ENCODE assay signal across 7 cellular contexts in the genomic region with DNA sequence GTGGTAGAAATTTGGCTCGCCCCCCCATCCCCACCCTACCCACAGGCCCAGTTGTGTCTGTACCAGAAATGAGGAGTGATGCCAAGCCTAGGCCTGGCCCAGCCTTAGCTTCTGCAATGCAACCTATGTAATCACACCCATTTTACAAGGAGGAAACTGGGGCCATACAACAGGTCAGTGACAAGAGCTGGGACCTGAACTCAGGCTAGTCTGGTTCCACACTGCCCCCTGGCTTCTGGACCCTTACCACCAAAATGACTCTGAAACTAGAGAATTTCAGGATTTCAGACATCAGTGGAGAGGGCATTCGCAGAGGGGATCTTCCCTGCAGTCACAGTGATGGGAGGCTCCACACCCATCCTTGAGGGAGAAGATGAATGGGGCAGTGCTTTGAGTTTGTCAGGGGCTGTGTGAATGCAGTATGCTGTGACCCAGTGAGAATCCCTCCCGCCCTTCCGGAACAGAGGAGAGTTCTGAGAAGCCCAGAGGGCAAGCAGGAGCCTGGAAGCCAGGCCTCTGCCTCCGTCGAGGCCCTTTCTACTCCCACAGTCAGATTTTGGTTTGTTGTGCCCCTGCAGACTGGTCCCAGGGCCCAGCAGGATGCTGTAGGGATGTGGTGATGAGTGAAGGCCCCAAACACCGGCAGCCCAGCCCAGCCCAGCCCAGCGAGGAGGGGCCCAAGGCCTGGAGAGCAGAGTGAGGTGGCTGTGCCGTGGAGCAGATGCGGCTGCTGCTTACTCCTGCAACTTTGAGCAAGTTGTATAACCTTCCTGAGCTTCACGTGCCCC. TPM values are rescaled to one million over a fixed set of nuclear protein-coding genes. Genes with fewer than 3 reads are reported as not detected.
DNase-seq lines count a peak whose midpoint lies in the region; ATAC-seq and TF ChIP-seq lines count a peak whose summit lies in the region.

No MANE protein-coding gene starts in this region.

- no peaks in the 10 kb centered on the region for H3K9me3 ChIP-seq in PC-3 (ENCODE audit: low read length)
- H3K9me3 ChIP-seq in esophagus squamous epithelium, result no peaks in the 10 kb centered on the region

- WGBS in esophagus squamous epithelium, 2 donors, result 49 to 80% methylated on average over 5 to 7 of the region's 11 CpGs

- no peak for TF ChIP-seq POLR2A in esophagus squamous epithelium (IDR thresholded peaks at IDR 0.05)

- H3K36me3 ChIP-seq in PC-3 (ENCODE audit: low read depth, low read length) (peaks cover 15% of the 10 kb centered on the region), esophagus squamous epithelium (peaks cover 17 to 25% (median 17%) of the 10 kb centered on the region in 3 donors)

- no peak overlapping the region for H3K9ac ChIP-seq in PC-3 (ENCODE audit: low read length)

- H3K9me2 ChIP-seq in PC-3 (replicated peaks; ENCODE audit: low read length), result no peaks in the 10 kb centered on the region

- H3K4me3 ChIP-seq in GM12875 (ENCODE audit: low read depth, low read length), result no peak overlapping the region
- no peak overlapping the region for H3K4me3 ChIP-seq in PC-3 (ENCODE audit: low read length)
- no peak overlapping the region for H3K4me3 ChIP-seq in esophagus squamous epithelium

- DNase-seq in PC-3 (peak; percentile 12), esophagus squamous epithelium (lab: John Stamatoyannopoulos, UW) (no peak), posterior vena cava (ENCODE audit: low spot score) (peak; percentile 53), NCI-H526 treated with DMSO at 0.1 percent for 48 hours (lab: John Stamatoyannopoulos, UW) (no peak), mucosa of gallbladder (ENCODE audit: low spot score) (no peak)

- TF ChIP-seq CTCF in GM12875 (IDR thresholded peaks at IDR 0.05; ENCODE audit: borderline replicate concordance, insufficient read depth, low read depth, low read length) (peak; percentile 28; the same call in 1 of the 2 replicates), PC-3 (conservative IDR thresholded peaks at IDR 0.05; ENCODE audit: low read depth, low read length) (peak; percentile 45), esophagus squamous epithelium (IDR thresholded peaks at IDR 0.05) (peak in 5 of 6 experiments; percentile 18 to 40 (median 31))

- no peaks in the 10 kb centered on the region for H3F3A ChIP-seq in PC-3 (ENCODE audit: low read length, unreplicated experiment)

- intact Hi-C loops in PC-3 (cut with micrococcal nuclease) (no loop called here), esophagus squamous epithelium (cut with DNase I) (no loop called here), posterior vena cava (cut with DNase I) (no loop called here)

- H3K4me1 ChIP-seq in PC-3 (ENCODE audit: insufficient read depth, low read length) (no peaks in the 10 kb centered on the region), esophagus squamous epithelium (peaks cover 30 to 68% (median 34%) of the 10 kb centered on the region in 3 donors)

- BruUV-seq in PC-3 (replicated peaks; lab: Mats Ljungman, UMichigan), result no TSS peak

- no peak overlapping the region for H3K4me2 ChIP-seq in PC-3 (ENCODE audit: low read length)

- H3K27ac ChIP-seq in PC-3 (ENCODE audit: low read length) (no peak overlapping the region), esophagus squamous epithelium (peak overlapping the region; percentile 66 to 85 (median 82))

- CTCF ChIA-PET in PC-3 (lab: Charles Lee), result interaction anchor here (0.5 kb wide), 1 partner anchor 78 kb away, joined by 3 read pairs; no protein-coding TSS in a partner anchor

- H2AFZ ChIP-seq in PC-3 (ENCODE audit: low read length), result no peak overlapping the region

- ATAC-seq in PC-3, result peak; percentile 45
- no peak for ATAC-seq in HG03139 (IDR thresholded peaks at IDR 0.05; ENCODE audit: unreplicated experiment)

- peaks cover 51% of the 10 kb centered on the region for H3K79me2 ChIP-seq in PC-3 (ENCODE audit: low read length)

- peaks cover 16% of the 10 kb centered on the region; the same call in 1 of the 2 replicates for H4K20me1 ChIP-seq in PC-3 (ENCODE audit: low read length)

- no peaks in the 10 kb centered on the region for H3K27me3 ChIP-seq in PC-3 (ENCODE audit: low read length)
- H3K27me3 ChIP-seq in esophagus squamous epithelium, result no peaks in the 10 kb centered on the region

- POLR2A ChIA-PET in PC-3 (lab: Charles Lee; ENCODE audit: unreplicated experiment), result no interaction called here

RNA-seq across cellular contexts. Expression of a gene that starts 48.1 kb away (rescaled TPM):
- total RNA-seq in PC-3 (2014; rRNA removed) (10.8 and 12.0 TPM in 2 replicates), esophagus squamous epithelium (100 to 1,000 TPM in 1 of 4 donors, 10 to 100 TPM in 3; 10.7 to 313 (median 60.7) TPM), posterior vena cava (1,000 to 10,000 TPM; 2,680 to 3,095 TPM), mucosa of gallbladder (1,833 TPM)

Comparison
In these comparisons a context has a peak if more than half of its experiments do, and no peak if none do; other contexts are left out.
1. DNase-seq: peak in PC-3 (single experiment) and posterior vena cava (single experiment); none in esophagus squamous epithelium (single experiment), NCI-H526 treated with DMSO at 0.1 percent for 48 hours (single experiment) and mucosa of gallbladder (single experiment).
2. Peak in every context shown above with its lines, with median percentiles within 50 percentile points of each other: CTCF ChIP-seq.